ENCODE assay signal across 12 cellular contexts in the genomic region with DNA sequence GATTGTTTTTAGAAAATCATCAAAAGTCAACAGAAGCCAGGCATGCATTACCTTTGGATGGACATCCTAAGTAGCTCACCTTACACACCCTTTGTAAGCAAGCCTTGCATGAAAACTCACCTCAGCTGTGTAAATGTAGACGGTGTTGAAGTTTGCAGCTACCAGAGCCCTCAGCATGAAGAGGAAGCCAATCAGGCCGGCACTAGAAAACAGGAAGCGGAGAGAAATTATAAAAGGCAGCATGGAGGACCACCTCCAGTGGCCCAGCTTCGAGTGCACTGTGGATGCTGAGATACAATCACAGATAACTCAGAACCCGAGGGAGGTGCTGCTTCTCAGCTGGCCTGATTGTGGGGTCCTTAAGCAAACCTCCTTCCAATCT.
A peak's percentile ranks its signal among the peaks of the same experiment; 100 is the strongest.
DNase-seq lines count a peak whose midpoint lies in the region; ATAC-seq and TF ChIP-seq lines count a peak whose summit lies in the region.
"Had no signal": no experiment of that assay in that cellular context is flagged by ENCODE, and none has a peak within 500 bp of the region (broad histone marks: within the 10 kb centered on the region; RNA-seq: fewer than 3 reads in every experiment).

No MANE protein-coding gene starts in this region.

- POLR2A ChIA-PET in CD8-positive, alpha-beta T cell (lab: Charles Lee) = interaction anchor here (0.9 to 1.4 kb wide), 4 partner anchors 9 to 166 kb away, joined by 3 to 6 read pairs (median 5); partner anchors contain the start of gene TRIM24

- no peaks in the 10 kb centered on the region for H3K36me3 Mint-ChIP-seq in CD8-positive, alpha-beta T cell
- H3K36me3 Mint-ChIP-seq in GM23338 (ENCODE audit: low read depth) = no peaks in the 10 kb centered on the region
- no peaks in the 10 kb centered on the region for H3K36me3 Mint-ChIP-seq in activated naive CD8-positive, alpha-beta T cell
- H3K36me3 Mint-ChIP-seq in Calu3 (ENCODE audit: insufficient read depth, unreplicated experiment) = no peaks in the 10 kb centered on the region
- H3K36me3 Mint-ChIP-seq: brain had no signal

- peak overlapping the region; percentile 69 for H3K27ac Mint-ChIP-seq in CD8-positive, alpha-beta T cell
- H3K27ac Mint-ChIP-seq in GM23338 = no peak overlapping the region
- peak overlapping the region; percentile 79 for H3K27ac Mint-ChIP-seq in activated naive CD8-positive, alpha-beta T cell
- H3K27ac Mint-ChIP-seq in Calu3 (ENCODE audit: unreplicated experiment) = no peak overlapping the region

- TF ChIP-seq CTCF in CD8-positive, alpha-beta T cell (IDR thresholded peaks at IDR 0.05) = no peak
- no peak for TF ChIP-seq CTCF in GM23338 (conservative IDR thresholded peaks at IDR 0.05; ENCODE audit: low read depth in 2 of 2)
- no peak for TF ChIP-seq CTCF in Calu3 (IDR thresholded peaks at IDR 0.05; ENCODE audit: unreplicated experiment)

- peak overlapping the region; percentile 7 for H3K4me3 ChIP-seq in CD8-positive, alpha-beta T cell (ENCODE audit: low read depth, low read length)
- no peak overlapping the region for H3K4me3 ChIP-seq in GM23338
- H3K4me3 ChIP-seq: PC-9 had no signal

- H3K4me1 ChIP-seq in CD8-positive, alpha-beta T cell (ENCODE audit: insufficient read depth, low read length) = peaks cover 45% of the 10 kb centered on the region
- peaks cover 19% of the 10 kb centered on the region for H3K4me1 ChIP-seq in GM23338 (ENCODE audit: insufficient read depth)

- peak overlapping the region; percentile 63 for H3K4me3 Mint-ChIP-seq in CD8-positive, alpha-beta T cell
- H3K4me3 Mint-ChIP-seq in GM23338 (no peak overlapping the region), Calu3 (ENCODE audit: low read depth, unreplicated experiment) (no peak overlapping the region)
- peak overlapping the region; percentile 62 for H3K4me3 Mint-ChIP-seq in activated naive CD8-positive, alpha-beta T cell
- H3K4me3 Mint-ChIP-seq: brain had no signal

- no peaks in the 10 kb centered on the region for H4K20me1 ChIP-seq in GM23338 (replicated peaks; ENCODE audit: insufficient read depth)

- no peaks in the 10 kb centered on the region; the same call in 1 of the 2 replicates for H3K9me2 ChIP-seq in GM23338 (ENCODE audit: insufficient read depth)

- no peaks in the 10 kb centered on the region for H3K36me3 ChIP-seq in CD8-positive, alpha-beta T cell (ENCODE audit: insufficient read depth, low read length)
- H3K36me3 ChIP-seq in GM23338 (ENCODE audit: insufficient read depth) = no peaks in the 10 kb centered on the region

- H3K9me3 Mint-ChIP-seq in CD8-positive, alpha-beta T cell = no peaks in the 10 kb centered on the region
- H3K9me3 Mint-ChIP-seq in GM23338 (no peaks in the 10 kb centered on the region), Calu3 (ENCODE audit: low read depth, unreplicated experiment) (no peaks in the 10 kb centered on the region)
- no peaks in the 10 kb centered on the region for H3K9me3 Mint-ChIP-seq in activated naive CD8-positive, alpha-beta T cell (ENCODE audit: low read depth)
- H3K9me3 Mint-ChIP-seq: brain had no signal

- H3K27me3 ChIP-seq in CD8-positive, alpha-beta T cell (ENCODE audit: insufficient read depth, low read length) = no peaks in the 10 kb centered on the region
- H3K27me3 ChIP-seq in GM23338 (ENCODE audit: insufficient read depth) = no peaks in the 10 kb centered on the region

- no peaks in the 10 kb centered on the region for H3F3A ChIP-seq in GM23338 (replicated peaks; ENCODE audit: low read depth)

- DNase-seq in CD8-positive, alpha-beta T cell = peak in 5 of 7 experiments; percentile 3 to 50 (median 13)
- DNase-seq in GM23338 (ENCODE audit: low spot score) (peak; percentile 16), NCI-H345 (lab: John Stamatoyannopoulos, UW) (peak; percentile 91), SHP77 treated with DMSO at 0.1 percent for 48 hours (lab: John Stamatoyannopoulos, UW) (no peak), Calu3 (no peak)
- DNase-seq: activated CD4-positive, alpha-beta T cell treated with anti-CD3 and anti-CD28 coated beads for 4 hours had no signal

- no peak overlapping the region for H2AFZ ChIP-seq in GM23338
- H2AFZ ChIP-seq: PC-9 had no signal

- no peaks in the 10 kb centered on the region for H3K79me2 ChIP-seq in GM23338 (replicated peaks; ENCODE audit: insufficient read depth)

- CTCF ChIA-PET in CD8-positive, alpha-beta T cell (lab: Charles Lee) = interaction anchor here (1.5 to 1.6 kb wide), 2 partner anchors 9 to 40 kb away, joined by 3 read pairs; no protein-coding TSS in a partner anchor
- CTCF ChIA-PET in Calu3 (lab: Charles Lee) = no interaction called here

- BruUV-seq in Calu3 (replicated peaks; lab: Mats Ljungman, UMichigan) = no TSS peak

- no peaks in the 10 kb centered on the region for H3K9me3 ChIP-seq in CD8-positive, alpha-beta T cell (ENCODE audit: low read length)

- peaks cover 45% of the 10 kb centered on the region for H3K4me1 Mint-ChIP-seq in CD8-positive, alpha-beta T cell (ENCODE audit: low read depth)
- H3K4me1 Mint-ChIP-seq in GM23338 (peaks cover 16% of the 10 kb centered on the region), Calu3 (ENCODE audit: low read depth, unreplicated experiment) (no peaks in the 10 kb centered on the region)
- peaks cover 45% of the 10 kb centered on the region for H3K4me1 Mint-ChIP-seq in activated naive CD8-positive, alpha-beta T cell (ENCODE audit: low read depth)
- H3K4me1 Mint-ChIP-seq: brain had no signal

- peak; percentile 62 for ATAC-seq in CD8-positive, alpha-beta T cell
- ATAC-seq in GM23338 (no peak; the same call in 2 of the 3 replicates), HG02623 (IDR thresholded peaks at IDR 0.05; ENCODE audit: unreplicated experiment) (no peak), GM19463 (IDR thresholded peaks at IDR 0.05; ENCODE audit: unreplicated experiment) (no peak)

- no peak overlapping the region for H3K27ac ChIP-seq in CD8-positive, alpha-beta T cell (ENCODE audit: low read depth, low read length)
- 0 out of 2 replicates have a peak overlapping the region, but pooled peaks have one; percentile 2 for H3K27ac ChIP-seq in GM23338 (ENCODE audit: low read depth)
- H3K27ac ChIP-seq: epithelial cell of prostate, PC-9 had no signal

- H3K27me3 Mint-ChIP-seq in CD8-positive, alpha-beta T cell (ENCODE audit: low read depth) = no peaks in the 10 kb centered on the region
- H3K27me3 Mint-ChIP-seq in GM23338 (ENCODE audit: insufficient read depth, low read depth, poor library complexity) (peaks cover 3% of the 10 kb centered on the region), Calu3 (ENCODE audit: unreplicated experiment) (no peaks in the 10 kb centered on the region)
- H3K27me3 Mint-ChIP-seq in activated naive CD8-positive, alpha-beta T cell = no peaks in the 10 kb centered on the region

- H3K4me2 ChIP-seq in GM23338 = 0 out of 2 replicates have a peak overlapping the region, but pooled peaks have one; percentile 14
- H3K4me2 ChIP-seq: PC-9 had no signal

- intact Hi-C loops in CD8-positive, alpha-beta T cell (cut with DNase I, micrococcal nuclease) = loop anchor here in 1 of 2 experiments (1.0 kb wide), 1 partner anchor 166 kb away; the partner anchor contains the start of gene TRIM24
- intact Hi-C loops in Calu3 (cut with micrococcal nuclease; ENCODE audit: unreplicated experiment) = no loop called here

TF ChIP-seq in GM23338, 12 proteins besides CTCF, POLR2A, EP300 and RAD21:
- TF ChIP-seq POLR2AphosphoS5 (IDR thresholded peaks at IDR 0.05; ENCODE audit: low read depth) (no peak), NANOG (IDR thresholded peaks at IDR 0.05; ENCODE audit: borderline replicate concordance) (no peak), CREB1 (CRISPR knock-in tag; IDR thresholded peaks at IDR 0.05; ENCODE audit: low read depth) (no peak), ZNF331 (CRISPR knock-in tag; IDR thresholded peaks at IDR 0.05; ENCODE audit: low read depth) (no peak), STAT1 (IDR thresholded peaks at IDR 0.05; ENCODE audit: unreplicated experiment) (no peak)

Comparison
In these comparisons a context has a peak if more than half of its experiments do, and no peak if none do; other contexts are left out.
1. DNase-seq: peak in CD8-positive, alpha-beta T cell (5 of 7), GM23338 (single experiment) and NCI-H345 (single experiment); none in SHP77 treated with DMSO at 0.1 percent for 48 hours (single experiment) and Calu3 (single experiment).
2. H3K27ac Mint-ChIP-seq: peak in CD8-positive, alpha-beta T cell (single experiment) and activated naive CD8-positive, alpha-beta T cell (single experiment); none in GM23338 (single experiment) and Calu3 (single experiment).
3. H3K4me3 Mint-ChIP-seq: peak in CD8-positive, alpha-beta T cell (single experiment) and activated naive CD8-positive, alpha-beta T cell (single experiment); none in GM23338 (single experiment) and Calu3 (single experiment).